8 cellular contexts compared by ENCODE assay signal in genomic region chr6:93419304-93420162, GRCh38. TPM values are rescaled to one million over a fixed set of nuclear protein-coding genes. Genes with fewer than 3 reads are reported as not detected.
DNase-seq lines count a peak whose midpoint lies in the region; ATAC-seq and TF ChIP-seq lines count a peak whose summit lies in the region.

TSS of gene EPHA7 (minus strand) at chr6:93419559. CDS start at chr6:93419341, 218 bp downstream.

- in situ Hi-C loops in Panc1 (cut with HindIII; ENCODE audit: low pct_unique_long_range_greater_than_20kb, low sequenced_read_pairs) (no loop called here), brain microvascular endothelial cell (cut with HindIII; ENCODE audit: low pct_ligation_motif_present, low sequenced_read_pairs) (no loop called here)

- H3K27me3 ChIP-seq in Panc1 (ENCODE audit: control insufficient read depth, insufficient read depth, low read length) (peaks cover 6% of the 10 kb centered on the region), brain microvascular endothelial cell (replicated peaks) (peaks cover 2% of the 10 kb centered on the region)

- ATAC-seq in GM21717 (IDR thresholded peaks at IDR 0.05; ENCODE audit: unreplicated experiment) (peak; percentile 97), Panc1 (peak; percentile 92)

- intact Hi-C loops in Panc1 (cut with micrococcal nuclease; ENCODE audit: unreplicated experiment), result loop anchor here (10.0 kb wide), 4 partner anchors 365 to 835 kb away; no protein-coding TSS in a partner anchor
- intact Hi-C loops in posterior vena cava (cut with DNase I), result no loop called here

- H3K36me3 ChIP-seq in Panc1 (ENCODE audit: control insufficient read depth, insufficient read depth, low read length) (no peaks in the 10 kb centered on the region; the same call in 1 of the 2 replicates), brain microvascular endothelial cell (replicated peaks) (no peaks in the 10 kb centered on the region)

- peaks cover 5% of the 10 kb centered on the region; the same call in 1 of the 2 replicates for H3K4me1 ChIP-seq in Panc1 (ENCODE audit: control insufficient read depth, insufficient read depth, low read length)

- no TSS peak for BruUV-seq in Panc1 (replicated peaks; lab: Mats Ljungman, UMichigan)

- CTCF ChIA-PET in Panc1 (lab: Charles Lee), result interaction anchor here (0.6 kb wide), 1 partner anchor 360 kb away, joined by 3 read pairs; no protein-coding TSS in a partner anchor

- DNase-seq in DMS79 treated with DMSO at 0.1 percent for 48 hours (lab: John Stamatoyannopoulos, UW) (peak; percentile 68), HuH-7 (ENCODE audit: low spot score) (peak; percentile 56), Panc1 (ENCODE audit: low read depth, low spot score) (peak; percentile 86), brain microvascular endothelial cell (peak; percentile 95), hypothalamus (lab: John Stamatoyannopoulos, UW) (peak; percentile 21 to 97 (median 90)), posterior vena cava (ENCODE audit: low spot score) (peak; percentile 95), GF-D8 (lab: John Stamatoyannopoulos, UW) (no peak)

- TF ChIP-seq CTCF in Panc1 (IDR thresholded peaks at IDR 0.05) (no peak), brain microvascular endothelial cell (IDR thresholded peaks at IDR 0.05; ENCODE audit: low read depth, low read length, missing control alignments) (no peak)

- no peaks in the 10 kb centered on the region for H3K9me3 ChIP-seq in Panc1 (ENCODE audit: control insufficient read depth, insufficient read depth, low read depth, low read length)

- POLR2A ChIA-PET in Panc1 (lab: Charles Lee), result interaction anchor here (0.6 to 0.7 kb wide), 4 partner anchors 18 to 512 kb away, joined by 3 to 5 read pairs (median 4); no protein-coding TSS in a partner anchor

- peak within 1 kb of the TSS; percentile 94 for H3K27ac ChIP-seq in Panc1 (ENCODE audit: low read length)
- H3K27ac ChIP-seq in brain microvascular endothelial cell, result no peak within 1 kb of the TSS

- H3K4me3 ChIP-seq in Panc1 (ENCODE audit: low read depth in 2 of 2, low read length in 2 of 2), result peak within 1 kb of the TSS; percentile 67 to 76
- peak within 1 kb of the TSS; percentile 61 for H3K4me3 ChIP-seq in brain microvascular endothelial cell (ENCODE audit: low read depth, low read length)

RNA-seq across cellular contexts. Expression of gene EPHA7, which starts in this region (rescaled TPM):
- total RNA-seq in Panc1 (2021; ENCODE audit: unreplicated experiment), result 8.6 TPM
- polyA plus RNA-seq in Panc1 (2012; ENCODE audit: insufficient read length), result 4.6 TPM
- total RNA-seq in posterior vena cava, result under 1 TPM; 0.19 to 0.24 TPM

Comparison
In these comparisons a context has a peak if more than half of its experiments do, and no peak if none do; other contexts are left out.
1. Peak in DNase-seq in posterior vena cava; RNA of the gene not detected or under 1 TPM.